In genomic region chr15:63041402-63041977, GRCh38 we compare ENCODE assay signal across 9 cellular contexts. TPM values are rescaled to one million over a fixed set of nuclear protein-coding genes. Genes with fewer than 3 reads are reported as not detected.
DNase-seq lines count a peak whose midpoint lies in the region; ATAC-seq and TF ChIP-seq lines count a peak whose summit lies in the region.
"Had no signal": no experiment of that assay in that cellular context is flagged by ENCODE, and none has a peak within 500 bp of the region (broad histone marks: within the 10 kb centered on the region; RNA-seq: fewer than 3 reads in every experiment).

No MANE protein-coding gene starts in this region.

- CTCF ChIA-PET in Calu3 (lab: Charles Lee), result interaction anchor here (1.0 kb wide), 2 partner anchors 191 to 259 kb away, joined by 3 to 5 read pairs; no protein-coding TSS in a partner anchor

- H3K27me3 Mint-ChIP-seq in Calu3 (ENCODE audit: unreplicated experiment), result no peaks in the 10 kb centered on the region
- peaks cover 51% of the 10 kb centered on the region for H3K27me3 Mint-ChIP-seq in activated T-helper 17 cell treated with anti-CD3 and anti-CD28 coated beads, Interleukin-2, amount 50 U/mL, for 72 hours

- TSS peak; percentile 53 for BruUV-seq in Calu3 (replicated peaks; lab: Mats Ljungman, UMichigan)

- DNase-seq in Calu3 (no peak), right atrium auricular region (ENCODE audit: low spot score) (no peak), psoas muscle (no peak), HPDE6-E6E7 (ENCODE audit: extremely low spot score) (no peak), globus pallidus (ENCODE audit: low spot score) (no peak)
- no peak for DNase-seq in effector memory CD4-positive, alpha-beta T cell
- DNase-seq in effector CD8-positive, alpha-beta T cell (lab: John Stamatoyannopoulos, UW), result no peak
- DNase-seq: NCI-H226 had no signal

- TF ChIP-seq CTCF in Calu3 (IDR thresholded peaks at IDR 0.05; ENCODE audit: unreplicated experiment) (no peak), right atrium auricular region (IDR thresholded peaks at IDR 0.05) (no peak), psoas muscle (IDR thresholded peaks at IDR 0.05) (no peak)

- H3K4me3 Mint-ChIP-seq in Calu3 (ENCODE audit: low read depth, unreplicated experiment), result peak overlapping the region; percentile 98
- peak overlapping the region; percentile 56 for H3K4me3 Mint-ChIP-seq in activated T-helper 17 cell treated with anti-CD3 and anti-CD28 coated beads, Interleukin-2, amount 50 U/mL, for 72 hours

- intact Hi-C loops in Calu3 (cut with micrococcal nuclease; ENCODE audit: unreplicated experiment) (loop anchor here (2.0 kb wide), 1 partner anchor 259 kb away; no protein-coding TSS in a partner anchor), psoas muscle (cut with DNase I) (loop anchor here in 1 of 2 donors (2.0 kb wide), 1 partner anchor 193 kb away; no protein-coding TSS in a partner anchor)

- peak overlapping the region; percentile 63 to 77 for H3K4me3 ChIP-seq in right atrium auricular region
- H3K4me3 ChIP-seq in psoas muscle, result peak overlapping the region; percentile 75
- no peak overlapping the region for H3K4me3 ChIP-seq in effector memory CD4-positive, alpha-beta T cell (ENCODE audit: insufficient read depth, low read depth, low read length, poor library complexity, severe bottlenecking)

- H3K4me1 ChIP-seq in right atrium auricular region (peaks cover 0 to 26% of the 10 kb centered on the region in 2 donors), psoas muscle (peaks cover 29% of the 10 kb centered on the region)
- H3K4me1 ChIP-seq in effector memory CD4-positive, alpha-beta T cell (ENCODE audit: control insufficient read depth, insufficient read depth, low read length, poor library complexity, severe bottlenecking), result peaks cover 20% of the 10 kb centered on the region

- H3K27me3 ChIP-seq in right atrium auricular region (no peaks in the 10 kb centered on the region), psoas muscle (ENCODE audit: insufficient read depth in 3 of 3, low read length in 2 of 3) (peaks cover 0 to 4% (median 0%) of the 10 kb centered on the region in 3 donors)
- peaks cover 45% of the 10 kb centered on the region for H3K27me3 ChIP-seq in effector memory CD4-positive, alpha-beta T cell (replicated peaks; ENCODE audit: control insufficient read depth, insufficient read depth, low read length, poor library complexity, severe bottlenecking)

- no peaks in the 10 kb centered on the region for H3K9me3 Mint-ChIP-seq in Calu3 (ENCODE audit: low read depth, unreplicated experiment)
- H3K9me3 Mint-ChIP-seq in activated T-helper 17 cell treated with anti-CD3 and anti-CD28 coated beads, Interleukin-2, amount 50 U/mL, for 72 hours, result no peaks in the 10 kb centered on the region

- peaks cover 55% of the 10 kb centered on the region for H3K36me3 Mint-ChIP-seq in Calu3 (ENCODE audit: insufficient read depth, unreplicated experiment)
- H3K36me3 Mint-ChIP-seq in activated T-helper 17 cell treated with anti-CD3 and anti-CD28 coated beads, Interleukin-2, amount 50 U/mL, for 72 hours (ENCODE audit: low read depth), result no peaks in the 10 kb centered on the region

- H3K36me3 ChIP-seq in right atrium auricular region (peaks cover 35% of the 10 kb centered on the region), psoas muscle (ENCODE audit: insufficient read depth in 1 of 2, low read depth in 1 of 2) (peaks cover 0 to 7% of the 10 kb centered on the region in 2 donors)
- no peaks in the 10 kb centered on the region for H3K36me3 ChIP-seq in effector memory CD4-positive, alpha-beta T cell (ENCODE audit: control insufficient read depth, insufficient read depth, low read length)

- H3K27ac Mint-ChIP-seq in Calu3 (ENCODE audit: unreplicated experiment), result peak overlapping the region; percentile 77
- no peak overlapping the region for H3K27ac Mint-ChIP-seq in activated T-helper 17 cell treated with anti-CD3 and anti-CD28 coated beads, Interleukin-2, amount 50 U/mL, for 72 hours

- peak overlapping the region; percentile 95 to 97 for H3K27ac ChIP-seq in right atrium auricular region
- peak overlapping the region; percentile 94 for H3K27ac ChIP-seq in psoas muscle
- H3K27ac ChIP-seq in effector memory CD4-positive, alpha-beta T cell (ENCODE audit: insufficient read depth, low read length, poor library complexity, severe bottlenecking), result no peak overlapping the region

- 42 to 68% (median 50%) methylated on average over 14 of the region's 14 CpGs for WGBS in psoas muscle, 3 donors

- peaks cover 47% of the 10 kb centered on the region for H3K4me1 Mint-ChIP-seq in Calu3 (ENCODE audit: low read depth, unreplicated experiment)
- no peaks in the 10 kb centered on the region for H3K4me1 Mint-ChIP-seq in activated T-helper 17 cell treated with anti-CD3 and anti-CD28 coated beads, Interleukin-2, amount 50 U/mL, for 72 hours

- no peak for ATAC-seq in activated T-helper 17 cell treated with anti-CD3 and anti-CD28 coated beads, Interleukin-2, amount 50 U/mL, for 72 hours (replicated peaks)
- peak in 1 of 4 donors; percentile 10 for ATAC-seq in psoas muscle

- H3K9me3 ChIP-seq in right atrium auricular region (no peaks in the 10 kb centered on the region), psoas muscle (no peaks in the 10 kb centered on the region)
- H3K9me3 ChIP-seq in effector memory CD4-positive, alpha-beta T cell (ENCODE audit: control insufficient read depth, low read length), result no peaks in the 10 kb centered on the region

RNA-seq across cellular contexts. Expression of gene TPM1, which starts 1.1 kb away (rescaled TPM):
- total RNA-seq in Calu3 (2022) (691 and 1,158 TPM in 2 replicates), right atrium auricular region (1,000 to 10,000 TPM; 5,368 to 7,988 TPM), psoas muscle (1,000 to 10,000 TPM; 1,097 to 5,131 (median 2,563) TPM)
- 1 to 10 TPM; 3.0 to 9.7 TPM for total RNA-seq in activated T-helper 17 cell treated with anti-CD3 and anti-CD28 coated beads, Interleukin-2, amount 50 U/mL, for 72 hours
- polyA plus RNA-seq in psoas muscle, result 1,000 to 10,000 TPM; 1,146 to 4,515 (median 3,805) TPM

Comparison
In these comparisons a context has a peak if more than half of its experiments do, and no peak if none do; other contexts are left out.
1. RNA of gene TPM1, which starts 1.1 kb away (total RNA-seq): 5,368 to 7,988 TPM in right atrium auricular region, 1,097 to 5,131 TPM in psoas muscle and 691 to 1,158 TPM in Calu3; 3.0 to 9.7 TPM in activated T-helper 17 cell treated with anti-CD3 and anti-CD28 coated beads, Interleukin-2, amount 50 U/mL, for 72 hours; every median in the first group is over 10 times any median in the second.